In genomic region chr19:32567486-32567885, GRCh38 we compare ENCODE assay signal across 38 cellular contexts.
"Had no signal": no experiment of that assay in that cellular context is flagged by ENCODE, and none has a peak within 500 bp of the region (broad histone marks: within the 10 kb centered on the region; RNA-seq: fewer than 3 reads in every experiment).

No MANE protein-coding gene starts in this region.

- DNase-seq: activated B cell treated with CpG ODN at 0.5 μM for 24 hours; activated CD4-positive, alpha-beta memory T cell treated with anti-CD3 and anti-CD28 coated beads for 36 hours; activated CD4-positive, alpha-beta T cell treated with anti-CD3 and anti-CD28 coated beads for 4 hours; activated CD4-positive, alpha-beta T cell treated with anti-CD3 and anti-CD28 coated beads, Interleukin-2, amount 10 ng/mL, durations not matched to agents 24 days and 14 days; activated CD4-positive, alpha-beta T cell treated with anti-CD3 and anti-CD28 coated beads, Interleukin-2, amount 50 U/mL, for 1 hour; activated CD4-positive, alpha-beta T cell treated with anti-CD3 and anti-CD28 coated beads, Interleukin-2, amount 50 U/mL, for 4 hours; activated CD4-positive, CD25-positive, alpha-beta regulatory T cell treated with anti-CD3 and anti-CD28 coated beads, Interleukin-2, amount 50 U/mL, for 72 hours; activated CD8-positive, alpha-beta memory T cell treated with anti-CD3 and anti-CD28 coated beads, Interleukin-2, amount 50 U/mL, for 4 hours; activated CD8-positive, alpha-beta T cell treated with anti-CD3 and anti-CD28 coated beads for 36 hours; activated effector memory CD4-positive, alpha-beta T cell treated with anti-CD3 and anti-CD28 coated beads, Interleukin-2, amount 50 U/mL, for 16 hours; activated gamma-delta T cell treated with Interleukin-2 at 50 U/mL for 16 hours; activated naive CD4-positive, alpha-beta T cell; activated naive CD4-positive, alpha-beta T cell treated with anti-CD3 and anti-CD28 coated beads for 36 hours; activated naive CD4-positive, alpha-beta T cell treated with anti-CD3 and anti-CD28 coated beads, Interleukin-2, amount 50 U/mL, for 16 hours; activated naive CD8-positive, alpha-beta T cell treated with anti-CD3 and anti-CD28 coated beads for 36 hours; activated T-cell treated with anti-CD3 and anti-CD28 coated beads for 4 hours; activated T-cell treated with anti-CD3 and anti-CD28 coated beads, Interleukin-2, amount 50 U/mL, for 1 hour; activated T-cell treated with anti-CD3 and anti-CD28 coated beads, Interleukin-2, amount 50 U/mL, for 4 hours; activated T-cell treated with anti-CD3 and anti-CD28 coated beads, Interleukin-2, amount 50 U/mL, for 72 hours; adrenal gland; amniotic stem cell; body of pancreas; caudate nucleus; cerebellar nuclear complex; T-helper 1 cell; T-helper 2 cell; T-helper 9 cell had no signal

- H3K4me1 Mint-ChIP-seq: activated B cell treated with CpG ODN at 0.5 μM for 24 hours had no signal

- H3K9me3 ChIP-seq: adrenal gland, body of pancreas had no signal

- H3K27ac ChIP-seq: adrenal gland, body of pancreas, cardiac muscle cell, VCaP had no signal

- ATAC-seq: activated CD8-positive, alpha-beta T cell treated with anti-CD3 and anti-CD28 coated beads for 36 hours; activated naive CD4-positive, alpha-beta T cell treated with anti-CD3 and anti-CD28 coated beads, Interleukin-2, amount 50 U/mL, for 72 hours; activated T-cell treated with anti-CD3 and anti-CD28 coated beads, Interleukin-2, amount 50 U/mL, for 4 hours; activated T-cell treated with anti-CD3 and anti-CD28 coated beads, Interleukin-2, amount 50 U/mL, for 72 hours; activated T-helper 17 cell treated with anti-CD3 and anti-CD28 coated beads, Interleukin-2, amount 50 U/mL, for 72 hours; body of pancreas had no signal

- H3K4me3 ChIP-seq: adrenal gland, body of pancreas, cardiac muscle cell had no signal

- H3K36me3 ChIP-seq: adrenal gland, cardiac muscle cell had no signal

- H3K36me3 Mint-ChIP-seq: activated CD4-positive, alpha-beta memory T cell treated with anti-CD3 and anti-CD28 coated beads for 36 hours; activated naive CD4-positive, alpha-beta T cell treated with anti-CD3 and anti-CD28 coated beads, Interleukin-2, amount 50 U/mL, for 72 hours; activated naive CD8-positive, alpha-beta T cell treated with anti-CD3 and anti-CD28 coated beads for 36 hours had no signal

- H3K9me3 Mint-ChIP-seq: activated B cell treated with CpG ODN at 0.5 μM for 24 hours; activated CD4-positive, alpha-beta memory T cell treated with anti-CD3 and anti-CD28 coated beads for 36 hours; activated CD4-positive, alpha-beta T cell treated with anti-CD3 and anti-CD28 coated beads, Interleukin-2, amount 10 ng/mL, durations not matched to agents 24 days and 14 days; activated CD8-positive, alpha-beta T cell treated with anti-CD3 and anti-CD28 coated beads for 36 hours; activated naive CD4-positive, alpha-beta T cell treated with anti-CD3 and anti-CD28 coated beads for 36 hours; activated naive CD4-positive, alpha-beta T cell treated with anti-CD3 and anti-CD28 coated beads, Interleukin-2, amount 50 U/mL, for 72 hours; activated naive CD8-positive, alpha-beta T cell treated with anti-CD3 and anti-CD28 coated beads for 36 hours; activated T-cell treated with anti-CD3 and anti-CD28 coated beads, Interleukin-2, amount 50 U/mL, for 4 hours; activated T-cell treated with anti-CD3 and anti-CD28 coated beads, Interleukin-2, amount 50 U/mL, for 72 hours; activated T-helper 1 cell treated with anti-CD3 and anti-CD28 coated beads, Interleukin-12 subunit alpha, Interleukin-12 subunit beta, Interleukin-2, Interleukin-4 antibody, amounts not matched to agents 30 ng/mL and 10 ng/mL and 1 ng/mL, durations not matched to agents 14 hours and 24 hours and 36 hours; activated T-helper 17 cell treated with anti-CD3 and anti-CD28 coated beads, Interleukin-2, amount 50 U/mL, for 72 hours; central memory CD8-positive, alpha-beta T cell; T-helper 1 cell treated with Interleukin-12 subunit alpha and Interleukin-12 subunit beta and Interleukin-4 antibody, amounts not matched to agents 30 μg/mL and 1 μg/mL, for 36 hours; T-helper 2 cell treated with Interferon-gamma antibody and Interleukin-4, amounts not matched to agents 5 μg/mL and 100 μg/mL, for 36 hours had no signal

- H3K4me3 Mint-ChIP-seq: activated B cell treated with CpG ODN at 0.5 μM for 24 hours; activated CD4-positive, alpha-beta memory T cell treated with anti-CD3 and anti-CD28 coated beads for 36 hours; activated CD4-positive, alpha-beta T cell treated with anti-CD3 and anti-CD28 coated beads, Interleukin-2, amount 10 ng/mL, durations not matched to agents 24 days and 14 days; activated CD8-positive, alpha-beta T cell treated with anti-CD3 and anti-CD28 coated beads for 36 hours; activated naive CD4-positive, alpha-beta T cell treated with anti-CD3 and anti-CD28 coated beads for 36 hours; activated naive CD8-positive, alpha-beta T cell treated with anti-CD3 and anti-CD28 coated beads for 36 hours; activated T-cell treated with anti-CD3 and anti-CD28 coated beads, Interleukin-2, amount 50 U/mL, for 4 hours; activated T-cell treated with anti-CD3 and anti-CD28 coated beads, Interleukin-2, amount 50 U/mL, for 72 hours; activated T-helper 1 cell treated with anti-CD3 and anti-CD28 coated beads, Interleukin-12 subunit alpha, Interleukin-12 subunit beta, Interleukin-2, Interleukin-4 antibody, amounts not matched to agents 30 ng/mL and 10 ng/mL and 1 ng/mL, durations not matched to agents 14 hours and 24 hours and 36 hours; activated T-helper 17 cell treated with anti-CD3 and anti-CD28 coated beads, Interleukin-2, amount 50 U/mL, for 72 hours; central memory CD8-positive, alpha-beta T cell; T-helper 1 cell treated with Interleukin-12 subunit alpha and Interleukin-12 subunit beta and Interleukin-4 antibody, amounts not matched to agents 30 μg/mL and 1 μg/mL, for 36 hours; T-helper 2 cell treated with Interferon-gamma antibody and Interleukin-4, amounts not matched to agents 5 μg/mL and 100 μg/mL, for 36 hours had no signal

- FAIRE-seq: astrocyte, bronchial epithelial cell, TTC549 had no signal

- H3K27me3 ChIP-seq: adrenal gland, body of pancreas had no signal

- H3K27ac Mint-ChIP-seq: activated B cell treated with CpG ODN at 0.5 μM for 24 hours; activated CD4-positive, alpha-beta memory T cell treated with anti-CD3 and anti-CD28 coated beads for 36 hours; activated CD4-positive, alpha-beta T cell treated with anti-CD3 and anti-CD28 coated beads, Interleukin-2, amount 10 ng/mL, durations not matched to agents 24 days and 14 days; activated CD8-positive, alpha-beta T cell treated with anti-CD3 and anti-CD28 coated beads for 36 hours; activated naive CD4-positive, alpha-beta T cell treated with anti-CD3 and anti-CD28 coated beads for 36 hours; activated naive CD4-positive, alpha-beta T cell treated with anti-CD3 and anti-CD28 coated beads, Interleukin-2, amount 50 U/mL, for 72 hours; activated naive CD8-positive, alpha-beta T cell treated with anti-CD3 and anti-CD28 coated beads for 36 hours; activated T-cell treated with anti-CD3 and anti-CD28 coated beads, Interleukin-2, amount 50 U/mL, for 72 hours; activated T-helper 1 cell treated with anti-CD3 and anti-CD28 coated beads, Interleukin-12 subunit alpha, Interleukin-12 subunit beta, Interleukin-2, Interleukin-4 antibody, amounts not matched to agents 30 ng/mL and 10 ng/mL and 1 ng/mL, durations not matched to agents 14 hours and 24 hours and 36 hours; activated T-helper 17 cell treated with anti-CD3 and anti-CD28 coated beads, Interleukin-2, amount 50 U/mL, for 72 hours; T-helper 1 cell treated with Interleukin-12 subunit alpha and Interleukin-12 subunit beta and Interleukin-4 antibody, amounts not matched to agents 30 μg/mL and 1 μg/mL, for 36 hours; T-helper 2 cell treated with Interferon-gamma antibody and Interleukin-4, amounts not matched to agents 5 μg/mL and 100 μg/mL, for 36 hours had no signal

- H3K4me1 ChIP-seq: adrenal gland, body of pancreas had no signal
